Comparison of ENCODE assay signal across 2 cellular contexts in genomic region chr6:166173292-166173951, GRCh38.
A peak's percentile ranks its signal among the peaks of the same experiment; 100 is the strongest.
TF ChIP-seq lines count a peak whose summit lies in the region.

No MANE protein-coding gene starts in this region.

TF ChIP-seq in IMR-90, 13 proteins besides CTCF, POLR2A, EP300 and RAD21:
- TF ChIP-seq RCOR1 (IDR thresholded peaks at IDR 0.05; ENCODE audit: insufficient replicate concordance, low read length) (no peak), ELK1 (IDR thresholded peaks at IDR 0.05; ENCODE audit: borderline replicate concordance, low read depth, low read length) (no peak), NFE2L2 (IDR thresholded peaks at IDR 0.05; ENCODE audit: low read depth, low read length) (no peak), SMC3 (IDR thresholded peaks at IDR 0.05; ENCODE audit: low read depth, low read length) (no peak), MXI1 (IDR thresholded peaks at IDR 0.05; ENCODE audit: borderline replicate concordance, low read depth, low read length) (no peak), BHLHE40 (IDR thresholded peaks at IDR 0.05; ENCODE audit: low read depth, low read length) (no peak)

TF ChIP-seq in GM12878, 131 proteins besides CTCF, POLR2A, EP300 and RAD21:
- TF ChIP-seq MEF2B (IDR thresholded peaks at IDR 0.05; ENCODE audit: partially characterized antibody, poor library complexity, severe bottlenecking) (peak; percentile 37), ZNF687 (IDR thresholded peaks at IDR 0.05) (no peak), USF1 (IDR thresholded peaks at IDR 0.05; ENCODE audit: borderline replicate concordance, extremely low read length, insufficient read depth, low read depth, low read length) (no peak)
TF ChIP-seq in GM12878: peak in this region for 1.
